In genomic region chr5:32523625-32524024, GRCh38 we compare ENCODE assay signal across 13 cellular contexts.
DNase-seq lines count a peak whose midpoint lies in the region; ATAC-seq and TF ChIP-seq lines count a peak whose summit lies in the region.
"Had no signal": no experiment of that assay in that cellular context is flagged by ENCODE, and none has a peak within 500 bp of the region (broad histone marks: within the 10 kb centered on the region; RNA-seq: fewer than 3 reads in every experiment).

No MANE protein-coding gene starts in this region.

- no peak for ATAC-seq in HG02763 (IDR thresholded peaks at IDR 0.05; ENCODE audit: unreplicated experiment)
- ATAC-seq: activated naive CD8-positive, alpha-beta T cell treated with anti-CD3 and anti-CD28 coated beads, Interleukin-2, amount 50 U/mL, for 24 hours had no signal

- no peaks in the 10 kb centered on the region for H3K36me3 ChIP-seq in brain microvascular endothelial cell (replicated peaks)
- no peaks in the 10 kb centered on the region for H3K36me3 ChIP-seq in spleen

- TF ChIP-seq POLR2A in NB4 (IDR thresholded peaks at IDR 0.05; ENCODE audit: extremely low read depth, insufficient read length) (no peak), spleen (IDR thresholded peaks at IDR 0.05) (no peak)

- no peak overlapping the region for H3K4me3 ChIP-seq in NB4 (ENCODE audit: low read depth, low read length)
- H3K4me3 ChIP-seq in brain microvascular endothelial cell (ENCODE audit: low read depth, low read length): no peak overlapping the region
- H3K4me3 ChIP-seq in spleen: no peak overlapping the region

- WGBS in spleen, 5 donors: 88 to 93% (median 93%) methylated on average over 7 of the region's 7 CpGs

- H3K4me1 ChIP-seq in spleen: peaks cover 0 to 19% (median 0%) of the 10 kb centered on the region in 6 donors

- in situ Hi-C loops in ACHN (cut with HindIII; ENCODE audit: low pct_ligation_motif_present, low pct_unique_long_range_greater_than_20kb, low sequenced_read_pairs): no loop called here
- in situ Hi-C loops in brain microvascular endothelial cell (cut with HindIII; ENCODE audit: low pct_ligation_motif_present, low sequenced_read_pairs): no loop called here

- peak; percentile 7 for TF ChIP-seq CTCF in NB4 (IDR thresholded peaks at IDR 0.05; ENCODE audit: low read depth, low read length)
- peak; percentile 31 for TF ChIP-seq CTCF in brain microvascular endothelial cell (IDR thresholded peaks at IDR 0.05; ENCODE audit: low read depth, low read length, missing control alignments)
- no peak for TF ChIP-seq CTCF in spleen (IDR thresholded peaks at IDR 0.05 in 8 of 11, conservative IDR thresholded peaks at IDR 0.05 in 3 of 11)

- peak; percentile 14 for DNase-seq in ACHN
- peak; percentile 12 for DNase-seq in EL
- peak; percentile 40 for DNase-seq in NB4 (ENCODE audit: low read depth)
- no peak for DNase-seq in brain microvascular endothelial cell
- no peak for DNase-seq in spleen
- DNase-seq in NCI-H2227 treated with DMSO at 0.1 percent for 48 hours (lab: John Stamatoyannopoulos, UW): no peak
- no peak for DNase-seq in cerebellar cortex (ENCODE audit: low spot score)
- DNase-seq: activated naive CD8-positive, alpha-beta T cell treated with anti-CD3 and anti-CD28 coated beads, Interleukin-2, amount 50 U/mL, for 24 hours; CD4-positive, alpha-beta T cell; NCI-H2081; nucleus accumbens; small intestine had no signal

- no peaks in the 10 kb centered on the region for H3K9me3 ChIP-seq in spleen

- H3K27me3 ChIP-seq in brain microvascular endothelial cell (replicated peaks) (no peaks in the 10 kb centered on the region), spleen (replicated peaks in 1 of 7) (no peaks in the 10 kb centered on the region)

- no peak overlapping the region for H3K27ac ChIP-seq in brain microvascular endothelial cell
- H3K27ac ChIP-seq in spleen: no peak overlapping the region

- intact Hi-C loops in spleen (cut with DNase I; ENCODE audit: low total_unique reads): no loop called here

Comparison
In these comparisons a context has a peak if more than half of its experiments do, and no peak if none do; other contexts are left out.
1. DNase-seq: peak in ACHN (single experiment), EL (single experiment) and NB4 (single experiment); none in brain microvascular endothelial cell (single experiment), spleen (single experiment), NCI-H2227 treated with DMSO at 0.1 percent for 48 hours (single experiment) and cerebellar cortex (single experiment).
2. CTCF ChIP-seq: peak in NB4 (single experiment) and brain microvascular endothelial cell (single experiment); none in spleen (0 of 11).